22 cellular contexts compared by ENCODE assay signal in the genomic region with DNA sequence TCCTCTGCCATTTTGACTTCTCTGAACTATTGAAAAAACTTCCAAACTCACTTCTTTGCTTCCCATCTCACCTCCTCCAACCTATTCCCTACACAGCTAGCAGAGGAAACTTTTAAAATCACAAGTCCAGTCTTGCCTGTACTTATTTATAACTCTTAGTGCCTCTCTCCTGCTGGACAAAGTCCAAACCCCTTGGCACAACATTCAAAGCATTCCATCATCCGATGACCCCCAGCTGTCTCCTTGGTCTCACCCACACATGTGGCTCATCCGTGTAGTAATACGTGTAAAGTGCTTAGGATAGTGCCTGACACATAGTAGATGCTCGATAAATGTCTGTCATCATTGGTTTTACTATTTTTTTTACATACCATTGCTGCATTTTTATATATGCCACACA.
DNase-seq lines count a peak whose midpoint lies in the region; ATAC-seq, FAIRE-seq and TF ChIP-seq lines count a peak whose summit lies in the region.
"Had no signal": no experiment of that assay in that cellular context is flagged by ENCODE, and none has a peak within 500 bp of the region (broad histone marks: within the 10 kb centered on the region; RNA-seq: fewer than 3 reads in every experiment).

No MANE protein-coding gene starts in this region.

- no peak for ATAC-seq in GM19351 (IDR thresholded peaks at IDR 0.05; ENCODE audit: unreplicated experiment)
- ATAC-seq: activated T-cell treated with anti-CD3 and anti-CD28 coated beads, Interleukin-2, amount 50 U/mL, for 4 hours; mucosa of descending colon had no signal

- no peaks in the 10 kb centered on the region for H3K27me3 Mint-ChIP-seq in astrocyte (ENCODE audit: low read depth, unreplicated experiment)
- H3K27me3 Mint-ChIP-seq: activated naive CD8-positive, alpha-beta T cell had no signal

- no peak overlapping the region for H2AFZ ChIP-seq in astrocyte (ENCODE audit: low read depth, low read length)
- H2AFZ ChIP-seq: parathyroid adenoma had no signal

- peaks cover 24% of the 10 kb centered on the region for H3K36me3 Mint-ChIP-seq in astrocyte (ENCODE audit: low read depth, unreplicated experiment)
- H3K36me3 Mint-ChIP-seq: activated naive CD8-positive, alpha-beta T cell had no signal

- H3K9me3 ChIP-seq in astrocyte (ENCODE audit: insufficient read depth, low read depth, low read length), result no peaks in the 10 kb centered on the region
- H3K9me3 ChIP-seq: Caco-2, mucosa of descending colon, vagina had no signal

- H3K9me3 Mint-ChIP-seq in astrocyte (ENCODE audit: unreplicated experiment), result peaks cover 2% of the 10 kb centered on the region
- H3K9me3 Mint-ChIP-seq: activated T-cell treated with anti-CD3 and anti-CD28 coated beads, Interleukin-2, amount 50 U/mL, for 4 hours had no signal

- H3K4me1 ChIP-seq in astrocyte (ENCODE audit: insufficient read depth, low read length), result peaks cover 9% of the 10 kb centered on the region
- H3K4me1 ChIP-seq: Caco-2, parathyroid adenoma had no signal

- H3K4me3 Mint-ChIP-seq in astrocyte (ENCODE audit: unreplicated experiment), result no peak overlapping the region
- H3K4me3 Mint-ChIP-seq: activated naive CD8-positive, alpha-beta T cell; activated T-cell treated with anti-CD3 and anti-CD28 coated beads, Interleukin-2, amount 50 U/mL, for 4 hours had no signal

- H3K4me1 Mint-ChIP-seq in astrocyte (ENCODE audit: low read depth, unreplicated experiment), result peaks cover 15% of the 10 kb centered on the region

- peak; percentile 58 for DNase-seq in DMS 273 (lab: John Stamatoyannopoulos, UW; ENCODE audit: unreplicated experiment)
- peak; percentile 71 for DNase-seq in astrocyte (ENCODE audit: low read depth)
- peak; percentile 66 to 77 for DNase-seq in foreskin fibroblast
- peak; percentile 99 for DNase-seq in myocyte (ENCODE audit: low read depth)
- DNase-seq in NCI-H1105 treated with DMSO at 0.1 percent for 48 hours (lab: John Stamatoyannopoulos, UW), result no peak
- DNase-seq in frontal cortex (ENCODE audit: low spot score in 2 of 2), result no peak
- no peak for DNase-seq in stimulated activated CD4-positive, alpha-beta T cell treated with anti-CD3 and anti-CD28 coated beads, Interleukin-4, amount 100 ng/mL, for 24 hours
- DNase-seq: ACHN; activated CD4-positive, alpha-beta T cell treated with anti-CD3 and anti-CD28 coated beads, Interleukin-2, amount 50 U/mL, for 1 hour; activated T-cell treated with anti-CD3 and anti-CD28 coated beads, Interleukin-2, amount 50 U/mL, for 4 hours; Caco-2; KG1; kidney; mucosa of descending colon; NCI-H1417 treated with DMSO at 0.1 percent for 48 hours; stimulated activated CD4-positive, alpha-beta T cell treated with anti-CD3 and anti-CD28 coated beads, Interleukin-15, amount 100 ng/mL, for 24 hours had no signal

- H3K79me2 ChIP-seq in astrocyte (ENCODE audit: insufficient read depth, low read length), result peaks cover 4% of the 10 kb centered on the region
- H3K79me2 ChIP-seq: parathyroid adenoma had no signal

- H3K4me3 ChIP-seq in astrocyte (ENCODE audit: insufficient read depth, low read depth, low read length) (no peak overlapping the region), foreskin fibroblast (ENCODE audit: low read depth in 1 of 2, low read length in 2 of 2) (no peak overlapping the region)
- H3K4me3 ChIP-seq: mucosa of descending colon, vagina had no signal

- H3K4me2 ChIP-seq in astrocyte (ENCODE audit: low read length), result no peak overlapping the region

- no peaks in the 10 kb centered on the region for H4K20me1 ChIP-seq in astrocyte (ENCODE audit: insufficient read depth, low read length)

- no peak overlapping the region for H3K27ac ChIP-seq in astrocyte (ENCODE audit: low read depth, low read length)
- H3K27ac ChIP-seq: HL-60, parathyroid adenoma, vagina had no signal

- no peak overlapping the region for H3K9ac ChIP-seq in astrocyte (ENCODE audit: low read length)
- H3K9ac ChIP-seq: parathyroid adenoma had no signal

- FAIRE-seq in astrocyte (lab: Jason Lieb, UNC), result no peak
- FAIRE-seq in frontal cortex (lab: Jason Lieb, UNC), result no peak
- FAIRE-seq: kidney, TTC549 had no signal

- H3K36me3 ChIP-seq in astrocyte (ENCODE audit: insufficient read depth, low read length), result peaks cover 40% of the 10 kb centered on the region

- TF ChIP-seq CTCF in astrocyte (IDR thresholded peaks at IDR 0.05; ENCODE audit: insufficient read depth, low read depth, low read length) (no peak), foreskin fibroblast (IDR thresholded peaks at IDR 0.05; ENCODE audit: low read depth, low read length) (no peak)

- no peak overlapping the region for H3K27ac Mint-ChIP-seq in astrocyte (ENCODE audit: unreplicated experiment)
- H3K27ac Mint-ChIP-seq: activated naive CD8-positive, alpha-beta T cell had no signal

- no peaks in the 10 kb centered on the region for H3K27me3 ChIP-seq in astrocyte (ENCODE audit: insufficient read depth, low read length)
- H3K27me3 ChIP-seq: vagina had no signal

Comparison
In these comparisons a context has a peak if more than half of its experiments do, and no peak if none do; other contexts are left out.
1. DNase-seq: peak in DMS 273 (single experiment), astrocyte (single experiment), foreskin fibroblast (2 of 2) and myocyte (single experiment); none in NCI-H1105 treated with DMSO at 0.1 percent for 48 hours (single experiment), frontal cortex (0 of 2) and stimulated activated CD4-positive, alpha-beta T cell treated with anti-CD3 and anti-CD28 coated beads, Interleukin-4, amount 100 ng/mL, for 24 hours (single experiment).